In genomic region chr21:26941436-26941835, GRCh38 we compare ENCODE assay signal across 17 cellular contexts. TPM values are rescaled to one million over a fixed set of nuclear protein-coding genes. Genes with fewer than 3 reads are reported as not detected.
"Had no signal": no experiment of that assay in that cellular context is flagged by ENCODE, and none has a peak within 500 bp of the region (broad histone marks: within the 10 kb centered on the region; RNA-seq: fewer than 3 reads in every experiment).

No MANE protein-coding gene starts in this region.

- H3K27me3 Mint-ChIP-seq: activated T-cell treated with anti-CD3 and anti-CD28 coated beads, Interleukin-2, amount 50 U/mL, for 24 hours; progenitor cell of endocrine pancreas had no signal

- H3K4me3 Mint-ChIP-seq: activated naive CD8-positive, alpha-beta T cell; activated T-cell treated with anti-CD3 and anti-CD28 coated beads, Interleukin-2, amount 50 U/mL, for 24 hours; naive thymus-derived CD8-positive, alpha-beta T cell had no signal

- H3K27ac ChIP-seq: breast epithelium, thoracic aorta had no signal

- H3K4me1 Mint-ChIP-seq: naive thymus-derived CD8-positive, alpha-beta T cell had no signal

- H3K27ac Mint-ChIP-seq: activated naive CD8-positive, alpha-beta T cell; activated T-cell treated with anti-CD3 and anti-CD28 coated beads, Interleukin-2, amount 50 U/mL, for 24 hours; naive thymus-derived CD8-positive, alpha-beta T cell; progenitor cell of endocrine pancreas had no signal

- H3K36me3 Mint-ChIP-seq: activated naive CD8-positive, alpha-beta T cell; naive thymus-derived CD8-positive, alpha-beta T cell had no signal

- DNase-seq: activated CD4-positive, alpha-beta T cell treated with anti-CD3 and anti-CD28 coated beads, Interleukin-2, amount 50 U/mL, for 4 hours; activated CD4-positive, CD25-positive, alpha-beta regulatory T cell treated with anti-CD3 and anti-CD28 coated beads, Interleukin-2, amount 50 U/mL, for 72 hours; activated gamma-delta T cell; activated T-cell treated with anti-CD3 and anti-CD28 coated beads, Interleukin-2, amount 50 U/mL, for 24 hours; anterior cingulate cortex; effector CD4-positive, alpha-beta T cell; hypothalamus; left colon; naive thymus-derived CD8-positive, alpha-beta T cell; right cardiac atrium; stimulated activated CD4-positive, alpha-beta T cell treated with anti-CD3 and anti-CD28 coated beads, Interleukin-2, amount 100 ng/mL, for 48 hours; stimulated activated naive CD8-positive, alpha-beta T cell treated with anti-CD3 and anti-CD28 coated beads, Interleukin-15, Interleukin-2, amounts not matched to agents 100 U/mL and 50 U/mL, for 24 hours; T-helper 9 cell had no signal

- H3K9me3 Mint-ChIP-seq: activated T-cell treated with anti-CD3 and anti-CD28 coated beads, Interleukin-2, amount 50 U/mL, for 24 hours had no signal

- ATAC-seq: left colon; naive thymus-derived CD8-positive, alpha-beta T cell; right cardiac atrium; stimulated activated naive CD8-positive, alpha-beta T cell treated with anti-CD3 and anti-CD28 coated beads, Interleukin-15, Interleukin-2, amounts not matched to agents 100 U/mL and 50 U/mL, for 24 hours had no signal

RNA-seq across cellular contexts. Expression of gene ADAMTS5, which starts 25.5 kb away (rescaled TPM):
- total RNA-seq: naive thymus-derived CD8-positive, alpha-beta T cell had no signal
- polyA plus RNA-seq: naive thymus-derived CD8-positive, alpha-beta T cell had no signal
